Comparison of ENCODE assay signal across 31 cellular contexts in the genomic region with DNA sequence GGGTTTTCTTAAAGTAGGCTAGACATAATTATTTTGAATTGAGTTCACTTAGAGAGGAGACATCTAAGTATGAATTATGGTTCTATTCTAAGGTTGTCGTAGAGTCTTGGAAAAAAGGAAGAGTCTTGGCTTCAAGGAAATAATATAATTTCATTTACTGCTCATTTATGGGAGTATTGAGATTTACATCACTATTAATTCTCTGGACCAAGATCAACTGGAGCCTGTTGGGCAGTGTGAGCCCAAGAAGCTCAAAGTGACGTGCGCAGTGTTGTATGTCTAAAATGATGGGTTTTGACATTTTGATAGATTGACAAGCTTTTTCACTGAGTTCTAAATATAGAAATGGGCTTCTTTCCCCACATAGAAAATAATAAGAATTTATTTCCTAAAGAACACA.
DNase-seq lines count a peak whose midpoint lies in the region; ATAC-seq and TF ChIP-seq lines count a peak whose summit lies in the region.
"Had no signal": no experiment of that assay in that cellular context is flagged by ENCODE, and none has a peak within 500 bp of the region (broad histone marks: within the 10 kb centered on the region; RNA-seq: fewer than 3 reads in every experiment).

No MANE protein-coding gene starts in this region.

- intact Hi-C loops in IMR-90 (cut with micrococcal nuclease), result no loop called here

- H4K91ac ChIP-seq in IMR-90 (ENCODE audit: insufficient read depth, low read depth, low read length), result no peak overlapping the region; the same call in 1 of the 2 replicates

- H3K9me2 ChIP-seq in SK-N-SH, result no peaks in the 10 kb centered on the region

- no peak for TF ChIP-seq POLR2A in IMR-90 (IDR thresholded peaks at IDR 0.05; ENCODE audit: low read depth, low read length)

- no peak overlapping the region for H3K4me3 Mint-ChIP-seq in endodermal cell
- H3K4me3 Mint-ChIP-seq: B cell; CD14-positive monocyte; CD4-positive, alpha-beta memory T cell; CD4-positive, alpha-beta T cell; CD8-positive, alpha-beta memory T cell; CD8-positive, alpha-beta T cell had no signal

- dilution Hi-C loops in IMR-90 (cut with HindIII; ENCODE audit: low sequenced_read_pairs, unreplicated experiment), result no loop called here

- H3K9me3 ChIP-seq in SK-N-SH (no peaks in the 10 kb centered on the region), IMR-90 (ENCODE audit: control insufficient read depth, insufficient read depth, low read length) (no peaks in the 10 kb centered on the region), endodermal cell (ENCODE audit: control insufficient read depth, low read length) (peaks cover 13% of the 10 kb centered on the region)
- H3K9me3 ChIP-seq: A549, BE2C, BLaER1 had no signal

- no TSS peak for BruUV-seq in IMR-90 (replicated peaks; lab: Mats Ljungman, UMichigan)

- no peak overlapping the region; the same call in 1 of the 2 replicates for H3K56ac ChIP-seq in IMR-90 (ENCODE audit: extremely low read depth, insufficient read depth, low read length)

- H2BK120ac ChIP-seq in IMR-90 (ENCODE audit: low read depth, low read length), result peak overlapping the region; percentile 83

- no peaks in the 10 kb centered on the region for H3K79me2 ChIP-seq in SK-N-SH (ENCODE audit: insufficient read depth)

- H4K5ac ChIP-seq in IMR-90 (ENCODE audit: low read depth, low read length), result peak overlapping the region; percentile 53; the same call in 1 of the 2 replicates

- TF ChIP-seq CTCF in SK-N-SH (IDR thresholded peaks at IDR 0.05), result no peak
- TF ChIP-seq CTCF in IMR-90 (conservative IDR thresholded peaks at IDR 0.05; ENCODE audit: low read depth, low read length), result no peak
- TF ChIP-seq CTCF in endodermal cell (conservative IDR thresholded peaks at IDR 0.05), result no peak

- no peaks in the 10 kb centered on the region for H3K27me3 ChIP-seq in SK-N-SH (ENCODE audit: insufficient read depth)
- no peaks in the 10 kb centered on the region for H3K27me3 ChIP-seq in IMR-90 (ENCODE audit: control insufficient read depth, insufficient read depth, low read length)
- no peaks in the 10 kb centered on the region for H3K27me3 ChIP-seq in endodermal cell (ENCODE audit: control insufficient read depth, insufficient read depth, low read length, poor library complexity, severe bottlenecking)
- H3K27me3 ChIP-seq: BE2C; BLaER1; BLaER1 treated with 17β-estradiol and CSF1 and Interleukin-3, amounts not matched to agents 10 nM and 100 nM had no signal

- POLR2A ChIA-PET in SK-N-SH (lab: Yijun Ruan, JAX) (no interaction called here), IMR-90 (lab: Charles Lee; ENCODE audit: unreplicated experiment) (interaction anchor here (1.3 kb wide), 1 partner anchor 10 kb away, joined by 3 read pairs; no protein-coding TSS in a partner anchor)

- no peaks in the 10 kb centered on the region for H3K79me1 ChIP-seq in IMR-90 (ENCODE audit: low read depth in 1 of 2, low read length in 2 of 2)

- H3K9me3 Mint-ChIP-seq in endodermal cell, result peaks cover 12% of the 10 kb centered on the region
- H3K9me3 Mint-ChIP-seq: CD4-positive, alpha-beta T cell had no signal

- in situ Hi-C loops in IMR-90 (cut with MboI; ENCODE audit: low sequenced_read_pairs), result no loop called here

- H3K14ac ChIP-seq in IMR-90 (replicated peaks; ENCODE audit: low read depth, low read length), result no peak overlapping the region; the same call in 1 of the 2 replicates

- no peak overlapping the region for H2AK9ac ChIP-seq in IMR-90 (replicated peaks; ENCODE audit: low read depth, low read length, poor library complexity)

- H3K4me1 ChIP-seq in SK-N-SH (ENCODE audit: control insufficient read depth in 1 of 2, insufficient read depth in 2 of 2, low read depth in 1 of 2, low read length in 1 of 2) (no peaks in the 10 kb centered on the region), IMR-90 (ENCODE audit: control insufficient read depth, insufficient read depth, low read length) (no peaks in the 10 kb centered on the region), endodermal cell (ENCODE audit: control insufficient read depth, insufficient read depth, low read length) (no peaks in the 10 kb centered on the region)
- H3K4me1 ChIP-seq: A549; BE2C; BLaER1; BLaER1 treated with 17β-estradiol and CSF1 and Interleukin-3, amounts not matched to agents 10 nM and 100 nM; Caco-2 had no signal

- CTCF ChIA-PET in SK-N-SH (lab: Yijun Ruan, JAX), result interaction anchor here (1.2 to 2.5 kb wide), 2 partner anchors 26 to 395 kb away, joined by 3 to 8 read pairs; no protein-coding TSS in a partner anchor
- CTCF ChIA-PET in IMR-90 (lab: Yijun Ruan, JAX), result interaction anchor here (0.7 kb wide), 1 partner anchor 84 kb away, joined by 3 read pairs; no protein-coding TSS in a partner anchor

- WGBS in SK-N-SH (ENCODE audit: low lambda C conversion rate), result 84% methylated on average over 3 of the region's 3 CpGs
- WGBS in IMR-90 (ENCODE audit: extremely low coverage in 2 of 2, insufficient read length in 1 of 2), 2 experiments, result no CpG with 5 or more reads among the region's 3 CpGs
- 87% methylated on average over 3 of the region's 3 CpGs; no CpG with 5 or more reads in 1 of the 2 experiments for WGBS in endodermal cell (ENCODE audit: insufficient coverage in 1 of 2, insufficient read length in 1 of 2), 2 experiments

- H4K20me1 ChIP-seq in SK-N-SH (ENCODE audit: insufficient read depth), result no peaks in the 10 kb centered on the region
- no peaks in the 10 kb centered on the region for H4K20me1 ChIP-seq in IMR-90 (ENCODE audit: insufficient read depth, low read length)
- H4K20me1 ChIP-seq: BLaER1; BLaER1 treated with 17β-estradiol and CSF1 and Interleukin-3, amounts not matched to agents 10 nM and 100 nM had no signal

- 0 out of 2 replicates have a peak overlapping the region, but pooled peaks have one; percentile 15 for H3K4ac ChIP-seq in IMR-90 (ENCODE audit: low read depth, low read length)

- peak overlapping the region; percentile 90 for H3K18ac ChIP-seq in IMR-90 (ENCODE audit: low read depth, low read length)

- H2BK5ac ChIP-seq in IMR-90 (ENCODE audit: low read depth, low read length, poor library complexity, severe bottlenecking), result no peak overlapping the region

- peak overlapping the region; percentile 91; the same call in 1 of the 3 replicates for H2BK15ac ChIP-seq in IMR-90 (ENCODE audit: low read depth, low read length)

- peak; percentile 80 for ATAC-seq in SK-N-SH treated with all-trans-retinoic acid at 6 μM for 48 hours
- no peak for ATAC-seq in IMR-90 (ENCODE audit: low read depth)
- ATAC-seq: A549; CD8-positive, alpha-beta T cell had no signal

- H3K36me3 ChIP-seq in SK-N-SH (replicated peaks in 1 of 2; ENCODE audit: control insufficient read depth in 1 of 2, insufficient read depth in 2 of 2, low read length in 1 of 2) (no peaks in the 10 kb centered on the region), IMR-90 (ENCODE audit: control insufficient read depth, insufficient read depth, low read length) (no peaks in the 10 kb centered on the region), endodermal cell (ENCODE audit: control insufficient read depth, insufficient read depth, low read length) (no peaks in the 10 kb centered on the region)
- H3K36me3 ChIP-seq: BE2C; BLaER1; BLaER1 treated with 17β-estradiol and CSF1 and Interleukin-3, amounts not matched to agents 10 nM and 100 nM had no signal

- peaks cover 3% of the 10 kb centered on the region for H3K36me3 Mint-ChIP-seq in endodermal cell (ENCODE audit: low read depth)
- H3K36me3 Mint-ChIP-seq: CD4-positive, CD25-positive, alpha-beta regulatory T cell; CD8-positive, alpha-beta T cell had no signal

- 0 out of 2 replicates have a peak overlapping the region, but pooled peaks have one; percentile 12 for H3K23ac ChIP-seq in IMR-90 (ENCODE audit: low read depth, low read length)

- H3K27ac Mint-ChIP-seq in endodermal cell, result no peak overlapping the region
- H3K27ac Mint-ChIP-seq: B cell; CD14-positive monocyte; CD4-positive, alpha-beta memory T cell; CD4-positive, alpha-beta T cell; CD4-positive, CD25-positive, alpha-beta regulatory T cell; CD8-positive, alpha-beta memory T cell; CD8-positive, alpha-beta T cell had no signal

- peak overlapping the region; percentile 27 to 85; a peak in 2 of 4 replicates for H4K8ac ChIP-seq in IMR-90 (ENCODE audit: low read depth in 2 of 2, low read length in 2 of 2)

- no peaks in the 10 kb centered on the region for H3K9me1 ChIP-seq in IMR-90 (ENCODE audit: insufficient read depth, low read length)

- no peaks in the 10 kb centered on the region for H3F3A ChIP-seq in SK-N-SH (replicated peaks; ENCODE audit: insufficient read depth)

- no peak overlapping the region for H2AFZ ChIP-seq in SK-N-SH (ENCODE audit: low read depth)
- H2AFZ ChIP-seq in IMR-90 (replicated peaks; ENCODE audit: low read length, poor library complexity), result no peak overlapping the region

- no peak for DNase-seq in SK-N-SH
- no peak for DNase-seq in IMR-90
- DNase-seq in endodermal cell, result no peak
- DNase-seq: 8988T; ACHN; AML-193; BE2C; C1 segment of cervical spinal cord; Caco-2; Calu3; CD4-positive, alpha-beta memory T cell; CD4-positive, alpha-beta T cell; CD4-positive, CD25-positive, alpha-beta regulatory T cell; CD8-positive, alpha-beta memory T cell; CD8-positive, alpha-beta T cell; COR-L47; DMS 273 treated with DMSO at 0.1 percent for 48 hours; DMS153; DMS53; DMS79; DMS79 treated with DMSO at 0.1 percent for 48 hours; DND-41; EL had no signal

- TF ChIP-seq EP300 in SK-N-SH (IDR thresholded peaks at IDR 0.05; ENCODE audit: borderline replicate concordance in 1 of 2, low read depth in 1 of 2, low read length in 1 of 2), result no peak

- no peaks in the 10 kb centered on the region for H3K27me3 Mint-ChIP-seq in endodermal cell (ENCODE audit: insufficient read depth)

- H3K9ac ChIP-seq in SK-N-SH, result no peak overlapping the region
- no peak overlapping the region for H3K9ac ChIP-seq in IMR-90 (ENCODE audit: low read depth, low read length)
- H3K9ac ChIP-seq in endodermal cell (ENCODE audit: extremely low read depth, low read length, poor library complexity, severe bottlenecking), result no peak overlapping the region
- H3K9ac ChIP-seq: BLaER1; BLaER1 treated with 17β-estradiol and CSF1 and Interleukin-3, amounts not matched to agents 10 nM and 100 nM had no signal

- TF ChIP-seq RAD21 in SK-N-SH (IDR thresholded peaks at IDR 0.05; ENCODE audit: low read length), result no peak
- TF ChIP-seq RAD21 in IMR-90 (IDR thresholded peaks at IDR 0.05; ENCODE audit: low read length), result no peak

- no peak overlapping the region for H3K4me2 ChIP-seq in SK-N-SH
- H3K4me2 ChIP-seq in IMR-90 (ENCODE audit: low read depth, low read length), result no peak overlapping the region
- H3K4me2 ChIP-seq: A549; BLaER1; BLaER1 treated with 17β-estradiol and CSF1 and Interleukin-3, amounts not matched to agents 10 nM and 100 nM had no signal

- H3K4me3 ChIP-seq in SK-N-SH (ENCODE audit: low read depth in 2 of 2, low read length in 1 of 2) (no peak overlapping the region), IMR-90 (ENCODE audit: insufficient read depth, low read depth, low read length) (no peak overlapping the region), endodermal cell (ENCODE audit: low read length) (no peak overlapping the region)
- H3K4me3 ChIP-seq: A549; BLaER1; BLaER1 treated with 17β-estradiol and CSF1 and Interleukin-3, amounts not matched to agents 10 nM and 100 nM had no signal

- H3K4me1 Mint-ChIP-seq in endodermal cell, result no peaks in the 10 kb centered on the region
- H3K4me1 Mint-ChIP-seq: B cell; CD14-positive monocyte; CD4-positive, alpha-beta memory T cell; CD4-positive, CD25-positive, alpha-beta regulatory T cell; CD8-positive, alpha-beta memory T cell had no signal

- H2AK5ac ChIP-seq in IMR-90 (ENCODE audit: low read depth, low read length), result peak overlapping the region; percentile 88

- H2BK20ac ChIP-seq in IMR-90 (ENCODE audit: low read depth, low read length), result peak overlapping the region; percentile 79

- H3K27ac ChIP-seq in SK-N-SH (ENCODE audit: low read depth in 2 of 2, low read length in 1 of 2) (no peak overlapping the region), IMR-90 (ENCODE audit: insufficient read depth, low read length) (no peak overlapping the region; the same call in 1 of the 2 replicates), endodermal cell (ENCODE audit: low read depth, low read length) (no peak overlapping the region)
- H3K27ac ChIP-seq: 22Rv1; A549; BLaER1; BLaER1 treated with 17β-estradiol and CSF1 and Interleukin-3, amounts not matched to agents 10 nM and 100 nM; C4-2B had no signal
